Comparison of ENCODE assay signal across 1 cellular context in genomic region chr4:150782921-150783320, GRCh38.
TF ChIP-seq lines count a peak whose summit lies in the region.

No MANE protein-coding gene starts in this region.

TF ChIP-seq in HepG2, 621 proteins besides CTCF, POLR2A, EP300 and RAD21 (continued from another document):
- TF ChIP-seq ZNF142 (CRISPR knock-in tag; IDR thresholded peaks at IDR 0.05) (no peak), ZBTB7A (CRISPR knock-in tag; IDR thresholded peaks at IDR 0.05) (no peak)
